2 cellular contexts compared by ENCODE assay signal in genomic region chr17:61427567-61427966, GRCh38.
TF ChIP-seq lines count a peak whose summit lies in the region.

No MANE protein-coding gene starts in this region.

TF ChIP-seq in A549, 52 proteins besides CTCF, POLR2A, EP300 and RAD21:
- TF ChIP-seq KDM1A (IDR thresholded peaks at IDR 0.05; ENCODE audit: low read depth) (no peak), SREBF2 (IDR thresholded peaks at IDR 0.05) (no peak), JUNB (IDR thresholded peaks at IDR 0.05) (no peak), BHLHE40 (IDR thresholded peaks at IDR 0.05; ENCODE audit: low read depth, low read length) (no peak), FOXS1 (CRISPR knock-in tag; IDR thresholded peaks at IDR 0.05) (no peak), KDM5A (IDR thresholded peaks at IDR 0.05) (no peak), FOSL2 (IDR thresholded peaks at IDR 0.05) (no peak), FOSL2 (CRISPR knock-in tag; IDR thresholded peaks at IDR 0.05) (no peak)
- TF ChIP-seq, protein P1, sequence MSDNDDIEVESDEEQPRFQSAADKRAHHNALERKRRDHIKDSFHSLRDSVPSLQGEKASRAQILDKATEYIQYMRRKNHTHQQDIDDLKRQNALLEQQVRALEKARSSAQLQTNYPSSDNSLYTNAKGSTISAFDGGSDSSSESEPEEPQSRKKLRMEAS (IDR thresholded peaks at IDR 0.05) = no peak
- TF ChIP-seq, protein P2, sequence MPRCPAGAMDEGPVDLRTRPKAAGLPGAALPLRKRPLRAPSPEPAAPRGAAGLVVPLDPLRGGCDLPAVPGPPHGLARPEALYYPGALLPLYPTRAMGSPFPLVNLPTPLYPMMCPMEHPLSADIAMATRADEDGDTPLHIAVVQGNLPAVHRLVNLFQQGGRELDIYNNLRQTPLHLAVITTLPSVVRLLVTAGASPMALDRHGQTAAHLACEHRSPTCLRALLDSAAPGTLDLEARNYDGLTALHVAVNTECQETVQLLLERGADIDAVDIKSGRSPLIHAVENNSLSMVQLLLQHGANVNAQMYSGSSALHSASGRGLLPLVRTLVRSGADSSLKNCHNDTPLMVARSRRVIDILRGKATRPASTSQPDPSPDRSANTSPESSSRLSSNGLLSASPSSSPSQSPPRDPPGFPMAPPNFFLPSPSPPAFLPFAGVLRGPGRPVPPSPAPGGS (IDR thresholded peaks at IDR 0.05) = no peak
TF ChIP-seq in A549: peak in this region for 0.

TF ChIP-seq in HCT116, 20 proteins besides CTCF, POLR2A, EP300 and RAD21:
- TF ChIP-seq EZH2 (IDR thresholded peaks at IDR 0.05) (no peak), FOSL1 (IDR thresholded peaks at IDR 0.05; ENCODE audit: low read depth) (no peak), TCF7L2 (IDR thresholded peaks at IDR 0.05; ENCODE audit: borderline replicate concordance, extremely low read depth, insufficient read depth, insufficient read length) (no peak), JUND (IDR thresholded peaks at IDR 0.05) (no peak), YY1 (IDR thresholded peaks at IDR 0.05; ENCODE audit: extremely low read depth, insufficient replicate concordance, low read depth, low read length) (no peak), EZH2phosphoT487 (IDR thresholded peaks at IDR 0.05; ENCODE audit: borderline replicate concordance) (no peak)
- TF ChIP-seq, protein P1 (IDR thresholded peaks at IDR 0.05) = no peak
